8 cellular contexts compared by ENCODE assay signal in genomic region chr20:58890073-58890453, GRCh38. TPM values are rescaled to one million over a fixed set of nuclear protein-coding genes. Genes with fewer than 3 reads are reported as not detected.
DNase-seq lines count a peak whose midpoint lies in the region; ATAC-seq and TF ChIP-seq lines count a peak whose summit lies in the region.

No MANE protein-coding gene starts in this region.

- intact Hi-C loops in A673 (cut with micrococcal nuclease; ENCODE audit: unreplicated experiment) = loop anchor here (5.0 kb wide), 1 partner anchor 142 kb away; the partner anchor contains the start of gene ATP5F1E
- intact Hi-C loops in breast epithelium (cut with DNase I; ENCODE audit: low total_unique reads) = loop anchor here (10.0 kb wide), 1 partner anchor 95 kb away; the partner anchor contains the start of gene NELFCD

- peak; percentile 1 for ATAC-seq in HG03520 (IDR thresholded peaks at IDR 0.05; ENCODE audit: unreplicated experiment)

- CTCF ChIA-PET in A673 (lab: Charles Lee) = no interaction called here

- no peak for DNase-seq in A673 (ENCODE audit: low spot score)
- DNase-seq in breast epithelium (ENCODE audit: low spot score in 2 of 2) = no peak
- DNase-seq in mesothelial cell of epicardium (ENCODE audit: low spot score in 2 of 2, unreplicated experiment in 2 of 2) = no peak
- no peak for DNase-seq in EL
- DNase-seq in kidney tubule cell (ENCODE audit: low spot score) = no peak
- no peak for DNase-seq in NCI-H1417 treated with DMSO at 0.1 percent for 48 hours (lab: John Stamatoyannopoulos, UW)
- no peak for DNase-seq in activated gamma-delta T cell treated with Interleukin-2 at 50 U/mL for 16 hours

- H3K4me1 Mint-ChIP-seq in mesothelial cell of epicardium = peaks cover 33% of the 10 kb centered on the region

- peak overlapping the region; percentile 97 for H3K27ac Mint-ChIP-seq in mesothelial cell of epicardium

- POLR2A ChIA-PET in A673 (lab: Charles Lee; ENCODE audit: low non-redundant PET) = no interaction called here

- peaks cover 20% of the 10 kb centered on the region for H3K4me1 ChIP-seq in A673 (ENCODE audit: insufficient read depth, low read length, poor library complexity, severe bottlenecking)
- peaks cover 4 to 18% of the 10 kb centered on the region in 2 donors for H3K4me1 ChIP-seq in breast epithelium

- no peaks in the 10 kb centered on the region for H3K9me3 ChIP-seq in A673 (ENCODE audit: low read depth, low read length, poor library complexity, severe bottlenecking)
- no peaks in the 10 kb centered on the region for H3K9me3 ChIP-seq in breast epithelium

- H3K4me3 ChIP-seq in A673 (ENCODE audit: low read depth, low read length, poor library complexity, severe bottlenecking) (peak overlapping the region; percentile 83), breast epithelium (peak overlapping the region; percentile 81 to 96 (median 92))

- H3K36me3 Mint-ChIP-seq in mesothelial cell of epicardium = peaks cover 2% of the 10 kb centered on the region

- H3K36me3 ChIP-seq in A673 (ENCODE audit: insufficient read depth, low read length, poor library complexity, severe bottlenecking) (no peaks in the 10 kb centered on the region), breast epithelium (no peaks in the 10 kb centered on the region)

- H3K27ac ChIP-seq in A673 (ENCODE audit: low read depth, low read length, poor library complexity, severe bottlenecking) (peak overlapping the region; percentile 95), breast epithelium (peak overlapping the region; percentile 99 to 100)

- BruUV-seq in A673 (replicated peaks; lab: Mats Ljungman, UMichigan) = no TSS peak

- H3K27me3 ChIP-seq in A673 (replicated peaks; ENCODE audit: insufficient read depth, low read depth, low read length, poor library complexity) (no peaks in the 10 kb centered on the region), breast epithelium (no peaks in the 10 kb centered on the region)

- H3K27me3 Mint-ChIP-seq in mesothelial cell of epicardium (ENCODE audit: low read depth) = no peaks in the 10 kb centered on the region

- H3K4me3 Mint-ChIP-seq in mesothelial cell of epicardium = peak overlapping the region; percentile 82

- TF ChIP-seq CTCF in A673 (conservative IDR thresholded peaks at IDR 0.05; ENCODE audit: low read depth, low read length) (no peak), breast epithelium (IDR thresholded peaks at IDR 0.05) (no peak), mesothelial cell of epicardium (IDR thresholded peaks at IDR 0.05; ENCODE audit: unreplicated experiment) (no peak)

- TF ChIP-seq POLR2A in breast epithelium (IDR thresholded peaks at IDR 0.05) = no peak

- H3K9me3 Mint-ChIP-seq in mesothelial cell of epicardium = no peaks in the 10 kb centered on the region

RNA-seq across cellular contexts. Expression of gene GNAS, which starts 37.5 kb away (rescaled TPM):
- total RNA-seq in A673 (2021) (1,108 and 1,144 TPM in 2 replicates), breast epithelium (100 to 1,000 TPM; 448 to 714 (median 570) TPM), mesothelial cell of epicardium (1,218 to 1,240 TPM (median 1,226 TPM) in 3 replicates)

RNA-seq across cellular contexts. Expression of gene GNAS-AS1, which starts 39.4 kb away (rescaled TPM):
- total RNA-seq in A673 (2021) (6.7 and 7.1 TPM in 2 replicates), breast epithelium (1 to 10 TPM in 1 of 3 donors, under 1 TPM in 2; 0.48 to 1.5 (median 0.98) TPM), mesothelial cell of epicardium (5.8 to 6.3 TPM (median 5.9 TPM) in 3 replicates)
